Comparison of ENCODE assay signal across 1 cellular context in genomic region chr9:134434896-134435506, GRCh38.
TF ChIP-seq lines count a peak whose summit lies in the region.

No MANE protein-coding gene starts in this region.

TF ChIP-seq in GM23338, 12 proteins besides CTCF, POLR2A, EP300 and RAD21 (continued from another document):
- no peak for TF ChIP-seq ZNF462 (CRISPR knock-in tag; IDR thresholded peaks at IDR 0.05)
